ENCODE assay signal across 1 cellular context in the genomic region with DNA sequence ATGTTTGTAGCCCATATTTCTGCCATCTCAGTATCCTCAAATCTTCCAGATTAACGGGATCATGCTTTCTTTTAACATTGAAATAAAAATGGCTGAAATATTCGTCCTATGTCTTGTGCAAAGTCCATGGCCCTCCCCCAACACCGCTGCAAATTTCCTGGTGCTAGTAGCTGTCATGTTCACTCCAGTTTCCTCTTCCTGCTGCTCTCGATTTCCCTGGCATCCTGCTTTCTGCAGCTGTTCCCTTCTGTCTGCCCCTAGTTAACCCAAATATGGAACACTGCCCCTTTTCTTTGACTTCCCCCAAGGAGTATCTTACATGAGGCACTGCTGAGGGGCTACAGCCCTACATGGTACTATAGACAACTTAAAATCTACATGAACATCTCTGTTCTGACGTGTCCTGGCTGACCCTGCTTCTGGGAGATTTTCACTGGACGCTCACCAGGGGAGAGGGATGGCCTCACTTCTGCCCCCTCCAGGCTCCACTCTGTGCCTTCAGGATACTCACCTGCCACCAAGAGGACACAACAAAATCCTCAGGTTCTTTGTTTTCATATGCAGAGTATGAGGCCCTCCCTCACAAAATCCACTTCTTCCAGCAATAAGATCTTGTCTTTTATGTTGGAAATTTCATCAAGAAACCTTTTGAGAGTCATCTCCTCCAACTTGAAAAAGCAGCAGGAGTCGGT.
TF ChIP-seq lines count a peak whose summit lies in the region.

No MANE protein-coding gene starts in this region.

TF ChIP-seq in GM12878, 131 proteins besides CTCF, POLR2A, EP300 and RAD21 (continued from another document):
- TF ChIP-seq, protein P1, sequence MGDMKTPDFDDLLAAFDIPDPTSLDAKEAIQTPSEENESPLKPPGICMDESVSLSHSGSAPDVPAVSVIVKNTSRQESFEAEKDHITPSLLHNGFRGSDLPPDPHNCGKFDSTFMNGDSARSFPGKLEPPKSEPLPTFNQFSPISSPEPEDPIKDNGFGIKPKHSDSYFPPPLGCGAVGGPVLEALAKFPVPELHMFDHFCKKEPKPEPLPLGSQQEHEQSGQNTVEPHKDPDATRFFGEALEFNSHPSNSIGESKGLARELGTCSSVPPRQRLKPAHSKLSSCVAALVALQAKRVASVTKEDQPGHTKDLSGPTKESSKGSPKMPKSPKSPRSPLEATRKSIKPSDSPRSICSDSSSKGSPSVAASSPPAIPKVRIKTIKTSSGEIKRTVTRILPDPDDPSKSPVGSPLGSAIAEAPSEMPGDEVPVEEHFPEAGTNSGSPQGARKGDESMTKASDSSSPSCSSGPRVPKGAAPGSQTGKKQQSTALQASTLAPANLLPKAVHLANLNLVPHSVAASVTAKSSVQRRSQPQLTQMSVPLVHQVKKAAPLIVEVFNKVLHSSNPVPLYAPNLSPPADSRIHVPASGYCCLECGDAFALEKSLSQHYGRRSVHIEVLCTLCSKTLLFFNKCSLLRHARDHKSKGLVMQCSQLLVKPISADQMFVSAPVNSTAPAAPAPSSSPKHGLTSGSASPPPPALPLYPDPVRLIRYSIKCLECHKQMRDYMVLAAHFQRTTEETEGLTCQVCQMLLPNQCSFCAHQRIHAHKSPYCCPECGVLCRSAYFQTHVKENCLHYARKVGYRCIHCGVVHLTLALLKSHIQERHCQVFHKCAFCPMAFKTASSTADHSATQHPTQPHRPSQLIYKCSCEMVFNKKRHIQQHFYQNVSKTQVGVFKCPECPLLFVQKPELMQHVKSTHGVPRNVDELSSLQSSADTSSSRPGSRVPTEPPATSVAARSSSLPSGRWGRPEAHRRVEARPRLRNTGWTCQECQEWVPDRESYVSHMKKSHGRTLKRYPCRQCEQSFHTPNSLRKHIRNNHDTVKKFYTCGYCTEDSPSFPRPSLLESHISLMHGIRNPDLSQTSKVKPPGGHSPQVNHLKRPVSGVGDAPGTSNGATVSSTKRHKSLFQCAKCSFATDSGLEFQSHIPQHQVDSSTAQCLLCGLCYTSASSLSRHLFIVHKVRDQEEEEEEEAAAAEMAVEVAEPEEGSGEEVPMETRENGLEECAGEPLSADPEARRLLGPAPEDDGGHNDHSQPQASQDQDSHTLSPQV (IDR thresholded peaks at IDR 0.05): no peak
- TF ChIP-seq, protein P2, sequence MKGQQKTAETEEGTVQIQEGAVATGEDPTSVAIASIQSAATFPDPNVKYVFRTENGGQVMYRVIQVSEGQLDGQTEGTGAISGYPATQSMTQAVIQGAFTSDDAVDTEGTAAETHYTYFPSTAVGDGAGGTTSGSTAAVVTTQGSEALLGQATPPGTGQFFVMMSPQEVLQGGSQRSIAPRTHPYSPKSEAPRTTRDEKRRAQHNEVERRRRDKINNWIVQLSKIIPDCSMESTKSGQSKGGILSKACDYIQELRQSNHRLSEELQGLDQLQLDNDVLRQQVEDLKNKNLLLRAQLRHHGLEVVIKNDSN (IDR thresholded peaks at IDR 0.05; ENCODE audit: borderline replicate concordance, extremely low read length, insufficient read depth, low read depth, low read length): no peak
- no peak for TF ChIP-seq FOS (IDR thresholded peaks at IDR 0.05; ENCODE audit: borderline replicate concordance, extremely low read depth, insufficient read length)
- no peak for TF ChIP-seq NFXL1 (IDR thresholded peaks at IDR 0.05; ENCODE audit: borderline replicate concordance)
- TF ChIP-seq SIN3A (IDR thresholded peaks at IDR 0.05; ENCODE audit: low read depth, low read length): no peak
- TF ChIP-seq ZBTB33 (IDR thresholded peaks at IDR 0.05): no peak
